In the genomic region with DNA sequence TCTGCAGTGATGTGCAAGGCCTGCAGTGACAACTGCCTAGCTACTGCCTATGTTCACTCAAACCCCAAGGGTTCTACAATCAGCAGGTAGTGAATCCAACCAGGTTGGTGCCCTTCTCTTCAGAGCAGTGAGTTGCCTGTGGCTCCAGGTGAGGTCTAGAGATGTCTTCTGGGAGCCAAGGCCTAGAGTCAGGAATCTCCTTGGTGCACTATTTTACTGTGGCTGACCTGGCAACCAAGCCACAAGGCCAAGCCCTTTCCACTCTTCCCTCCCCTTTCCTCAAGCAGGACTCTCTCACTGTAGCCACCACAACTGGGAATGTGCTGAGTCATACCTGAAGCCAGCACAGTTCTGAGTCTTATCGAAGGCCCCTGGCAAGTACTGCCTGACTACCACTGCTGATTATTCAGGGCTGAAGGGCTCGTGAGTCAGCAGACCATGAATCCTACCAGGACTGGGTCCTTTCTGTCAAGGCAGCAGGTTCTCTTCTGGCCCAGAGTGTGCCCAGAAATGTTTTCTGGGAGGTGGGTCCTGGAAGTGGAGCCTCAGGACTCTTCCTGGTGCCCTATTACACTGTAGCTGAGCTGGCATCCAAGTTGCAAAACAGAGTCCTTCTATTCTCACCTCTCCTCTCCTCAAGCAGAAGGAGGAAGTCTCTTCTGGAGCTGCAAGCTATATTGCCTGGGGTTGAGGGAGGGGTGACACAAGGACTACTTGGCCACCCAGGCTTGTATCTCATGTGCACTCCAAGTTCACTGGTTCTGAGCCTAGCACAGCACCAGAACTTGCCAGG, we compare ENCODE assay signal across 10 cellular contexts.
DNase-seq lines count a peak whose midpoint lies in the region; ATAC-seq and TF ChIP-seq lines count a peak whose summit lies in the region.
"Had no signal": no experiment of that assay in that cellular context is flagged by ENCODE, and none has a peak within 500 bp of the region (broad histone marks: within the 10 kb centered on the region; RNA-seq: fewer than 3 reads in every experiment).

No MANE protein-coding gene starts in this region.

- TF ChIP-seq CTCF in Calu3 (IDR thresholded peaks at IDR 0.05; ENCODE audit: unreplicated experiment), result no peak

- intact Hi-C loops in Calu3 (cut with micrococcal nuclease; ENCODE audit: unreplicated experiment), result no loop called here

- H3K27me3 Mint-ChIP-seq in Calu3 (ENCODE audit: unreplicated experiment), result no peaks in the 10 kb centered on the region

- DNase-seq in Calu3, result peak; percentile 59
- DNase-seq in NCI-H226, result peak; percentile 96
- peak; percentile 69 for DNase-seq in dermis blood vessel endothelial cell
- DNase-seq in myocyte (ENCODE audit: low read depth), result peak; percentile 94
- DNase-seq in NCI-H2196 (lab: John Stamatoyannopoulos, UW; ENCODE audit: unreplicated experiment), result no peak
- DNase-seq in NCI-H187 treated with DMSO at 0.1 percent for 48 hours (lab: John Stamatoyannopoulos, UW), result no peak
- DNase-seq: activated gamma-delta T cell treated with Interleukin-2 at 50 U/mL for 16 hours, kidney had no signal

- H3K9me3 Mint-ChIP-seq in Calu3 (ENCODE audit: low read depth, unreplicated experiment), result no peaks in the 10 kb centered on the region

- no TSS peak for BruUV-seq in Calu3 (replicated peaks; lab: Mats Ljungman, UMichigan)

- ATAC-seq in GM21447 (IDR thresholded peaks at IDR 0.05; ENCODE audit: unreplicated experiment) (no peak), HG03025 (IDR thresholded peaks at IDR 0.05; ENCODE audit: low FRiP score, unreplicated experiment) (no peak)

- CTCF ChIA-PET in Calu3 (lab: Charles Lee), result interaction anchor here (0.5 kb wide), 1 partner anchor 118 kb away, joined by 3 read pairs; no protein-coding TSS in a partner anchor

- H3K4me1 Mint-ChIP-seq in Calu3 (ENCODE audit: low read depth, unreplicated experiment), result peaks cover 6% of the 10 kb centered on the region

- H3K27ac Mint-ChIP-seq in Calu3 (ENCODE audit: unreplicated experiment), result peak overlapping the region; percentile 44

- no peak overlapping the region for H3K4me3 Mint-ChIP-seq in Calu3 (ENCODE audit: low read depth, unreplicated experiment)

- H3K36me3 Mint-ChIP-seq in Calu3 (ENCODE audit: insufficient read depth, unreplicated experiment), result no peaks in the 10 kb centered on the region

Comparison
In these comparisons a context has a peak if more than half of its experiments do, and no peak if none do; other contexts are left out.
1. DNase-seq: peak in Calu3 (single experiment), NCI-H226 (single experiment), dermis blood vessel endothelial cell (single experiment) and myocyte (single experiment); none in NCI-H2196 (single experiment) and NCI-H187 treated with DMSO at 0.1 percent for 48 hours (single experiment).